In genomic region chr15:78539464-78540134, GRCh38 we compare ENCODE assay signal across 7 cellular contexts. TPM values are rescaled to one million over a fixed set of nuclear protein-coding genes. Genes with fewer than 3 reads are reported as not detected.
DNase-seq lines count a peak whose midpoint lies in the region; ATAC-seq, FAIRE-seq and TF ChIP-seq lines count a peak whose summit lies in the region.
"Not testable (repeated sequence)": the region's sequence is repeated elsewhere in the genome, so short reads cannot be mapped to it uniquely, and the experiment has no call there.

No MANE protein-coding gene starts in this region.

- H4K20me1 ChIP-seq in OCI-LY3 (ENCODE audit: insufficient read depth, low read length) = not testable (repeated sequence)

- intact Hi-C loops in heart left ventricle (cut with DNase I) = loop anchor here in 1 of 10 donors (1.0 kb wide), 1 partner anchor 32 kb away; the partner anchor contains the start of gene HYKK

- peak overlapping the region; percentile 82 for H3K4me2 ChIP-seq in OCI-LY3 (ENCODE audit: low read length)

- 79 to 84% (median 83%) methylated on average over 18 of the region's 18 CpGs for WGBS in heart left ventricle, 4 donors
- 63 to 74% (median 67%) methylated on average over 18 of the region's 18 CpGs for WGBS in small intestine, 3 donors

- peak overlapping the region; percentile 82 for H3K4me3 Mint-ChIP-seq in central memory CD8-positive, alpha-beta T cell

- not testable (repeated sequence) for TF ChIP-seq CTCF in OCI-LY3 (IDR thresholded peaks at IDR 0.05; ENCODE audit: low read depth, low read length); heart left ventricle (IDR thresholded peaks at IDR 0.05)

- H3K79me2 ChIP-seq in OCI-LY3 (ENCODE audit: low read length) = peaks cover 40% of the 10 kb centered on the region

- peak; percentile 61 for DNase-seq in activated CD8-positive, alpha-beta memory T cell treated with anti-CD3 and anti-CD28 coated beads, Interleukin-2, amount 50 U/mL, for 48 hours
- DNase-seq in central memory CD8-positive, alpha-beta T cell (ENCODE audit: low spot score in 2 of 2); heart left ventricle; small intestine: not testable (repeated sequence)

- FAIRE-seq in small intestine (lab: Jason Lieb, UNC) = not testable (repeated sequence)

- H3K27ac ChIP-seq in OCI-LY3 (ENCODE audit: low read length) (peak overlapping the region; percentile 80), heart left ventricle (peak overlapping the region; percentile 87 to 99 (median 98)), small intestine (ENCODE audit: low read depth in 1 of 2, low read length in 1 of 2) (peak overlapping the region; percentile 97 to 98)

- H3K9ac ChIP-seq in OCI-LY3 (ENCODE audit: low read length) (peak overlapping the region; percentile 92), mucosa of stomach (ENCODE audit: low read length) (peak overlapping the region; percentile 78)

- not testable (repeated sequence) for TF ChIP-seq POLR2A in heart left ventricle (IDR thresholded peaks at IDR 0.05)

- ATAC-seq in GM18498 (IDR thresholded peaks at IDR 0.05; ENCODE audit: unreplicated experiment) = peak; percentile 7
- not testable (repeated sequence) for ATAC-seq in central memory CD8-positive, alpha-beta T cell (replicated peaks; ENCODE audit: extremely low read depth, poor library complexity, severe bottlenecking); heart left ventricle

- not testable (repeated sequence) for H3K9me3 ChIP-seq in OCI-LY3 (ENCODE audit: insufficient read depth, low read length); heart left ventricle; mucosa of stomach (ENCODE audit: control insufficient read depth, low read length); small intestine (ENCODE audit: control insufficient read depth, low read depth)

- peaks cover 25% of the 10 kb centered on the region for H3K4me1 Mint-ChIP-seq in central memory CD8-positive, alpha-beta T cell

- not testable (repeated sequence) for H3K27me3 ChIP-seq in OCI-LY3 (ENCODE audit: low read depth, low read length); heart left ventricle; mucosa of stomach (ENCODE audit: control insufficient read depth, insufficient read depth, low read length); small intestine (ENCODE audit: control insufficient read depth in 2 of 2, insufficient read depth in 2 of 2, low read length in 2 of 2)

- peaks cover 38% of the 10 kb centered on the region for H3K36me3 Mint-ChIP-seq in central memory CD8-positive, alpha-beta T cell (ENCODE audit: insufficient read depth)

- peak overlapping the region; percentile 84 for H3K4me3 ChIP-seq in OCI-LY3 (ENCODE audit: low read length)
- peak overlapping the region; percentile 61 to 95 (median 83) for H3K4me3 ChIP-seq in heart left ventricle
- peak overlapping the region; percentile 31 for H3K4me3 ChIP-seq in mucosa of stomach (ENCODE audit: low read length)
- H3K4me3 ChIP-seq in small intestine (ENCODE audit: low read depth in 1 of 2, low read length in 2 of 2) = peak overlapping the region; percentile 83 to 92

- H3K27me3 Mint-ChIP-seq in central memory CD8-positive, alpha-beta T cell = not testable (repeated sequence)

- H3K9me3 Mint-ChIP-seq in central memory CD8-positive, alpha-beta T cell = not testable (repeated sequence)

- peak overlapping the region; percentile 66 for H2AFZ ChIP-seq in OCI-LY3 (ENCODE audit: low read depth, low read length)

- H3K27ac Mint-ChIP-seq in central memory CD8-positive, alpha-beta T cell (ENCODE audit: low read depth) = peak overlapping the region; percentile 98

- H3K36me3 ChIP-seq in OCI-LY3 (replicated peaks; ENCODE audit: low read depth, low read length) (peaks cover 25% of the 10 kb centered on the region), heart left ventricle (peaks cover 0 to 29% (median 25%) of the 10 kb centered on the region in 9 donors)
- H3K36me3 ChIP-seq in mucosa of stomach (ENCODE audit: control insufficient read depth, insufficient read depth, low read length); small intestine (ENCODE audit: control insufficient read depth in 2 of 2, insufficient read depth in 2 of 2, low read length in 2 of 2): not testable (repeated sequence)

- H3K4me1 ChIP-seq in OCI-LY3 (ENCODE audit: low read length) (peaks cover 21% of the 10 kb centered on the region), heart left ventricle (peaks cover 0 to 40% (median 21%) of the 10 kb centered on the region in 12 donors)
- not testable (repeated sequence) for H3K4me1 ChIP-seq in mucosa of stomach (ENCODE audit: control insufficient read depth, insufficient read depth, low read length); small intestine (ENCODE audit: control insufficient read depth in 2 of 2, insufficient read depth in 1 of 2, low read depth in 1 of 2, low read length in 1 of 2)

RNA-seq across cellular contexts. Expression of gene PSMA4, which starts 0.6 kb away (rescaled TPM):
- total RNA-seq in heart left ventricle = 100 to 1,000 TPM in 8 of 9 donors, 10 to 100 TPM in 1; 97.2 to 153 (median 115) TPM
- 100 to 1,000 TPM; 158 to 228 TPM for polyA plus RNA-seq in heart left ventricle
- polyA plus RNA-seq in small intestine = 100 to 1,000 TPM; 268 to 348 (median 333) TPM

RNA-seq across cellular contexts. Expression of gene CHRNA5, which starts 25.7 kb away (rescaled TPM):
- total RNA-seq in heart left ventricle = 1 to 10 TPM in 7 of 9 donors, under 1 TPM in 2; 0.64 to 4.0 (median 1.5) TPM
- polyA plus RNA-seq in heart left ventricle (1 to 10 TPM; 1.0 to 1.5 TPM), small intestine (1 to 10 TPM in 1 of 3 donors, under 1 TPM in 2; 0.67 to 9.8 (median 0.81) TPM)

RNA-seq across cellular contexts. Expression of gene HYKK, which starts 32.2 kb away (rescaled TPM):
- 1 to 10 TPM; 4.1 to 8.7 (median 6.8) TPM for total RNA-seq in heart left ventricle
- polyA plus RNA-seq in heart left ventricle (1 to 10 TPM; 2.6 to 3.3 TPM), small intestine (10 to 100 TPM in 1 of 3 donors, 1 to 10 TPM in 2; 6.8 to 12.4 (median 9.2) TPM)

Comparison
In these comparisons a context has a peak if more than half of its experiments do, and no peak if none do; other contexts are left out.
1. H3K4me3 ChIP-seq: peak in every context shown above with its lines; median percentile 88 in small intestine; 84 in OCI-LY3; 83 in heart left ventricle; 31 in mucosa of stomach.